ENCODE assay signal across 1 cellular context in the genomic region with DNA sequence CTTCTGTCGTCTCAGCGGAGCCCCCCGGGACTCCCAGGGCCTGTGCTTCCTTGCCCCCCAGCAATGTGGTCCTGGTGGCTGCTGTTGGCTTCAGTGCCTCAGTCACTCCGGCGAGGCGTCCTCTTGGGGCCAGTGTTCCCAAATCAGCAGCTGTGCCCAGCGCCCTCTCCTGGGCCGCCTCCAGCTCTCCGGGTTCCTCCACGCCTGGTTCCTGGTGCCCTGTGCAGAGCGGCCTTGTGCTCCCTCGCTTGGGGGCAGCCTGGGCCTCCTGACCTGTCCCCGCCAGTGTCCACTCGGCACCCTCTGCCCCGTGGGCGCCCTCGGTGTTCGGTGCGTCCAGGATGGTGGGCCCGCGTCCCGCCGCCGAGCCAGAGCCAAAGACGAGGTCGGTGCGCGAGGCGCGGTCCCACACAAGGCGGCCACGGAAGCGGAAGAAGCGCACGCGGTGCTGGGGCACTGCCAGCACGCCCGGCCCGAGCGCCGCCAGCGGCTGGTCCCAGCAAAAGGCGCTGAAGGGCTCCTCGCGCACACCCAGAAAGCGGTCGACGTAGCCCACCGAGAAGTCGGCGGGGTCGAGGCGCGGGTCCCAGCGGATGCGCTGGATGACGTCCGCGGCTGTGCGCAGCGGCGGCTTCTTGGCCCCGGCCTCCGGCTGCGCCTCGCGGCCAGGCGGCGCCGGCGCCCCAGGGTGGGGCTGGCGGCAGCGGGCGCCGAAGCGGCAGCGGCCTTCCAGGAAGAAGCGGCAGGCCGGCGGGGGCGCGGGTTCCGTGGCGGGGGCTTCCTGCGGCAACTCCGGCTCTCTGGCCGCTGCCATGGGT.
TF ChIP-seq lines count a peak whose summit lies in the region.

No MANE protein-coding gene starts in this region.

TF ChIP-seq in IMR-90, 13 proteins besides CTCF, POLR2A, EP300 and RAD21 (continued from another document):
- TF ChIP-seq RCOR1 (IDR thresholded peaks at IDR 0.05; ENCODE audit: insufficient replicate concordance, low read length) (no peak), CHD1 (IDR thresholded peaks at IDR 0.05; ENCODE audit: low read depth, low read length) (no peak), BHLHE40 (IDR thresholded peaks at IDR 0.05; ENCODE audit: low read depth, low read length) (no peak), FOS (IDR thresholded peaks at IDR 0.05; ENCODE audit: low read depth, low read length) (no peak), USF2 (IDR thresholded peaks at IDR 0.05; ENCODE audit: low read depth, low read length) (no peak), RFX5 (IDR thresholded peaks at IDR 0.05; ENCODE audit: low read depth, low read length) (no peak), SMC3 (IDR thresholded peaks at IDR 0.05; ENCODE audit: low read depth, low read length) (no peak)
